ENCODE assay signal across 19 cellular contexts in genomic region chr3:155991847-155992246, GRCh38.
DNase-seq lines count a peak whose midpoint lies in the region; ATAC-seq and TF ChIP-seq lines count a peak whose summit lies in the region.
"Had no signal": no experiment of that assay in that cellular context is flagged by ENCODE, and none has a peak within 500 bp of the region (broad histone marks: within the 10 kb centered on the region; RNA-seq: fewer than 3 reads in every experiment).

No MANE protein-coding gene starts in this region.

- no peak overlapping the region for H3K4me3 Mint-ChIP-seq in nephron
- no peak overlapping the region for H3K4me3 Mint-ChIP-seq in activated T-helper 17 cell treated with anti-CD3 and anti-CD28 coated beads, Interleukin-2, amount 50 U/mL, for 72 hours
- H3K4me3 Mint-ChIP-seq: CD4-positive, alpha-beta T cell; HFFc6 had no signal

- H3K27ac ChIP-seq in RWPE1: no peak overlapping the region
- H3K27ac ChIP-seq: HL-60 had no signal

- CTCF ChIA-PET in RWPE1 (lab: Yijun Ruan, JAX): no interaction called here

- ATAC-seq in activated T-helper 17 cell treated with anti-CD3 and anti-CD28 coated beads, Interleukin-2, amount 50 U/mL, for 72 hours (replicated peaks): no peak
- no peak for ATAC-seq in GM21717 (IDR thresholded peaks at IDR 0.05; ENCODE audit: unreplicated experiment)
- ATAC-seq: HCT116 had no signal

- TF ChIP-seq CTCF in RWPE1 (conservative IDR thresholded peaks at IDR 0.05; ENCODE audit: low read depth): no peak
- no peak for TF ChIP-seq CTCF in epithelial cell of esophagus (IDR thresholded peaks at IDR 0.05; ENCODE audit: insufficient read depth, low read depth, low read length, missing control alignments)
- TF ChIP-seq CTCF in nephron (IDR thresholded peaks at IDR 0.05; ENCODE audit: unreplicated experiment in 3 of 3): no peak

- peak overlapping the region in 2 of 3 experiments; percentile 96 to 99 for H3K27ac Mint-ChIP-seq in nephron
- no peak overlapping the region for H3K27ac Mint-ChIP-seq in activated T-helper 17 cell treated with anti-CD3 and anti-CD28 coated beads, Interleukin-2, amount 50 U/mL, for 72 hours
- H3K27ac Mint-ChIP-seq: CD4-positive, alpha-beta T cell; HFFc6 had no signal

- H3K9me3 Mint-ChIP-seq in nephron: no peaks in the 10 kb centered on the region
- H3K9me3 Mint-ChIP-seq in activated T-helper 17 cell treated with anti-CD3 and anti-CD28 coated beads, Interleukin-2, amount 50 U/mL, for 72 hours: no peaks in the 10 kb centered on the region
- H3K9me3 Mint-ChIP-seq: CD4-positive, alpha-beta T cell; HFFc6 had no signal

- POLR2A ChIA-PET in RWPE1 (lab: Yijun Ruan, JAX; ENCODE audit: low non-redundant PET): no interaction called here

- H3K4me3 ChIP-seq in epithelial cell of esophagus (ENCODE audit: low read length): no peak overlapping the region

- DNase-seq in RWPE1 (ENCODE audit: low spot score) (peak; percentile 7), epithelial cell of esophagus (ENCODE audit: low read depth) (peak; percentile 46), NOMO-1 treated with dmso at 0.1 percent for 144 hours (lab: John Stamatoyannopoulos, UW; ENCODE audit: unreplicated experiment) (no peak), NCI-H1930 (lab: John Stamatoyannopoulos, UW) (no peak)
- DNase-seq: ACHN; BE2C; C1 segment of cervical spinal cord; CD4-positive, alpha-beta T cell; DMS153; DMS79; GF-D8; GOT3; H7; HFFc6 had no signal

- peaks cover 14% of the 10 kb centered on the region for H3K4me1 Mint-ChIP-seq in nephron
- no peaks in the 10 kb centered on the region for H3K4me1 Mint-ChIP-seq in activated T-helper 17 cell treated with anti-CD3 and anti-CD28 coated beads, Interleukin-2, amount 50 U/mL, for 72 hours

- no peaks in the 10 kb centered on the region for H3K36me3 Mint-ChIP-seq in nephron (ENCODE audit: low read depth)
- H3K36me3 Mint-ChIP-seq in activated T-helper 17 cell treated with anti-CD3 and anti-CD28 coated beads, Interleukin-2, amount 50 U/mL, for 72 hours (ENCODE audit: low read depth): no peaks in the 10 kb centered on the region

- H3K27me3 Mint-ChIP-seq in nephron (ENCODE audit: low read depth): no peaks in the 10 kb centered on the region
- peaks cover 16% of the 10 kb centered on the region for H3K27me3 Mint-ChIP-seq in activated T-helper 17 cell treated with anti-CD3 and anti-CD28 coated beads, Interleukin-2, amount 50 U/mL, for 72 hours
- H3K27me3 Mint-ChIP-seq: CD4-positive, alpha-beta T cell had no signal

Comparison
In these comparisons a context has a peak if more than half of its experiments do, and no peak if none do; other contexts are left out.
1. DNase-seq: peak in RWPE1 (single experiment) and epithelial cell of esophagus (single experiment); none in NOMO-1 treated with dmso at 0.1 percent for 144 hours (single experiment) and NCI-H1930 (0 of 2).